ENCODE assay signal across 12 cellular contexts in genomic region chr13:29427937-29428309, GRCh38.
DNase-seq lines count a peak whose midpoint lies in the region; ATAC-seq and TF ChIP-seq lines count a peak whose summit lies in the region.
"Had no signal": no experiment of that assay in that cellular context is flagged by ENCODE, and none has a peak within 500 bp of the region (broad histone marks: within the 10 kb centered on the region; RNA-seq: fewer than 3 reads in every experiment).

No MANE protein-coding gene starts in this region.

- H3K36me3 ChIP-seq in Caco-2 (ENCODE audit: control insufficient read depth, insufficient read depth, low read length) (no peaks in the 10 kb centered on the region; the same call in 1 of the 2 replicates), ascending aorta (no peaks in the 10 kb centered on the region), iPS-15b (ENCODE audit: control insufficient read depth, insufficient read depth, low read length) (no peaks in the 10 kb centered on the region), sigmoid colon (no peaks in the 10 kb centered on the region), left lung (no peaks in the 10 kb centered on the region)

- H3K4me3 Mint-ChIP-seq in Caco-2 (ENCODE audit: unreplicated experiment) = peak overlapping the region; percentile 86

- no peaks in the 10 kb centered on the region for H3K9me3 ChIP-seq in Caco-2
- H3K9me3 ChIP-seq in ascending aorta = no peaks in the 10 kb centered on the region
- no peaks in the 10 kb centered on the region for H3K9me3 ChIP-seq in iPS-15b (ENCODE audit: control insufficient read depth, insufficient read depth, low read length)
- no peaks in the 10 kb centered on the region for H3K9me3 ChIP-seq in sigmoid colon
- no peaks in the 10 kb centered on the region for H3K9me3 ChIP-seq in left lung

- H3K27me3 ChIP-seq in Caco-2 (replicated peaks; ENCODE audit: control insufficient read depth, insufficient read depth, low read length) (no peaks in the 10 kb centered on the region), ascending aorta (no peaks in the 10 kb centered on the region), iPS-15b (ENCODE audit: control insufficient read depth, insufficient read depth, low read length) (peaks cover 26% of the 10 kb centered on the region), sigmoid colon (no peaks in the 10 kb centered on the region), left lung (peaks cover 36 to 52% of the 10 kb centered on the region in 2 donors)

- H3K4me1 ChIP-seq in Caco-2 (peaks cover 15% of the 10 kb centered on the region), ascending aorta (peaks cover 0 to 6% of the 10 kb centered on the region in 2 donors), iPS-15b (ENCODE audit: control insufficient read depth, insufficient read depth, low read length) (peaks cover 8% of the 10 kb centered on the region), sigmoid colon (peaks cover 0 to 27% (median 26%) of the 10 kb centered on the region in 4 donors), left lung (peaks cover 0 to 4% of the 10 kb centered on the region in 2 donors)

- CTCF ChIA-PET in Caco-2 (lab: Charles Lee) = interaction anchor here (0.5 kb wide), 1 partner anchor 8 kb away, joined by 3 read pairs; no protein-coding TSS in a partner anchor

- intact Hi-C loops in Caco-2 (cut with micrococcal nuclease; ENCODE audit: unreplicated experiment) (loop anchor here (5.0 kb wide), 1 partner anchor 39 kb away; no protein-coding TSS in a partner anchor), ascending aorta (cut with DNase I) (loop anchor here (1.0 kb wide), 1 partner anchor 44 kb away; no protein-coding TSS in a partner anchor), sigmoid colon (cut with DNase I) (loop anchor here (2.0 kb wide), 1 partner anchor 43 kb away; no protein-coding TSS in a partner anchor), left lung (cut with DNase I) (no loop called here)

- H3K4me3 ChIP-seq in Caco-2 (ENCODE audit: low read depth, low read length) = peak overlapping the region; percentile 35
- H3K4me3 ChIP-seq in ascending aorta = peak overlapping the region; percentile 46 to 76
- H3K4me3 ChIP-seq in iPS-15b (ENCODE audit: low read depth, low read length) = peak overlapping the region; percentile 80
- H3K4me3 ChIP-seq in sigmoid colon = peak overlapping the region; percentile 23 to 56 (median 48)
- no peak overlapping the region for H3K4me3 ChIP-seq in left lung

- 11 to 17% methylated on average over 3 of the region's 3 CpGs for WGBS in sigmoid colon, 2 donors

- TF ChIP-seq POLR2A in sigmoid colon (IDR thresholded peaks at IDR 0.05) (no peak), GM18505 (IDR thresholded peaks at IDR 0.05; ENCODE audit: borderline replicate concordance, extremely low read depth, insufficient read depth, insufficient read length) (no peak)

- H3K36me3 Mint-ChIP-seq in Caco-2 (ENCODE audit: insufficient read depth, unreplicated experiment) = no peaks in the 10 kb centered on the region
- H3K36me3 Mint-ChIP-seq: CD8-positive, alpha-beta memory T cell had no signal

- TF ChIP-seq EP300 in sigmoid colon (IDR thresholded peaks at IDR 0.05) = no peak

- POLR2A ChIA-PET in Caco-2 (lab: Charles Lee) = no interaction called here

- DNase-seq in Caco-2 (no peak), ascending aorta (ENCODE audit: low spot score in 2 of 2) (no peak), sigmoid colon (no peak), GM03348 (ENCODE audit: low spot score) (no peak), iPS-NIHi11 (ENCODE audit: low spot score) (no peak), left lung (no peak)
- DNase-seq: activated T-cell treated with anti-CD3 and anti-CD28 coated beads, Interleukin-2, amount 50 U/mL, for 72 hours; CD8-positive, alpha-beta memory T cell; foreskin melanocyte; naive thymus-derived CD4-positive, alpha-beta T cell had no signal

- BruUV-seq in Caco-2 (replicated peaks; lab: Mats Ljungman, UMichigan) = no TSS peak

- H3K27ac Mint-ChIP-seq in Caco-2 (ENCODE audit: unreplicated experiment) = no peak overlapping the region
- H3K27ac Mint-ChIP-seq: activated T-cell treated with anti-CD3 and anti-CD28 coated beads, Interleukin-2, amount 50 U/mL, for 72 hours; naive thymus-derived CD4-positive, alpha-beta T cell had no signal

- H3K9ac ChIP-seq in iPS-15b (ENCODE audit: low read depth, low read length) = no peak overlapping the region

- H3K4me1 Mint-ChIP-seq in Caco-2 (ENCODE audit: low read depth, unreplicated experiment) = peaks cover 13% of the 10 kb centered on the region

- H3K27me3 Mint-ChIP-seq in Caco-2 (ENCODE audit: insufficient read depth, unreplicated experiment) = no peaks in the 10 kb centered on the region

- peak overlapping the region; percentile 72 to 77 for H3K27ac ChIP-seq in ascending aorta
- H3K27ac ChIP-seq in sigmoid colon = peak overlapping the region; percentile 60 to 84 (median 72)
- no peak overlapping the region for H3K27ac ChIP-seq in left lung

- H3K9me3 Mint-ChIP-seq in Caco-2 (ENCODE audit: unreplicated experiment) = no peaks in the 10 kb centered on the region
- H3K9me3 Mint-ChIP-seq: activated T-cell treated with anti-CD3 and anti-CD28 coated beads, Interleukin-2, amount 50 U/mL, for 72 hours; CD8-positive, alpha-beta memory T cell had no signal

- ATAC-seq in GM18505 (IDR thresholded peaks at IDR 0.05; ENCODE audit: unreplicated experiment) (no peak), left lung (no peak)
- ATAC-seq: activated T-cell treated with anti-CD3 and anti-CD28 coated beads, Interleukin-2, amount 50 U/mL, for 72 hours; naive thymus-derived CD4-positive, alpha-beta T cell had no signal

- TF ChIP-seq CTCF in Caco-2 (IDR thresholded peaks at IDR 0.05; ENCODE audit: insufficient read depth in 1 of 2, low read depth in 1 of 2, low read length in 1 of 2, severe bottlenecking in 1 of 2, unreplicated experiment in 1 of 2) (no peak), ascending aorta (IDR thresholded peaks at IDR 0.05) (no peak), sigmoid colon (IDR thresholded peaks at IDR 0.05) (no peak), left lung (IDR thresholded peaks at IDR 0.05) (no peak)

Comparison
In these comparisons a context has a peak if more than half of its experiments do, and no peak if none do; other contexts are left out.
1. H3K4me3 ChIP-seq: peak in Caco-2 (single experiment), ascending aorta (2 of 2), iPS-15b (single experiment) and sigmoid colon (4 of 4); none in left lung (0 of 2).
2. H3K27ac ChIP-seq: peak in ascending aorta (2 of 2) and sigmoid colon (4 of 4); none in left lung (0 of 2).
3. intact Hi-C loops: an anchor here in Caco-2 (5.0 kb wide), ascending aorta (1.0 kb wide) and sigmoid colon (2.0 kb wide); none called in left lung.